Comparison of ENCODE assay signal across 21 cellular contexts in genomic region chr2:197835293-197835692, GRCh38. TPM values are rescaled to one million over a fixed set of nuclear protein-coding genes. Genes with fewer than 3 reads are reported as not detected.
"Had no signal": no experiment of that assay in that cellular context is flagged by ENCODE, and none has a peak within 500 bp of the region (broad histone marks: within the 10 kb centered on the region; RNA-seq: fewer than 3 reads in every experiment).

No MANE protein-coding gene starts in this region.

- DNase-seq: Kasumi-1, KG1, MM.1S, NCI-H1092 treated with DMSO at 0.1 percent for 48 hours, NCI-H1436, NCI-H187, NCI-H2029, NCI-H2081 treated with DMSO at 0.1 percent for 48 hours, NCI-H2171, NCI-H226, NCI-H446, NCI-H510A, NCI-H524 treated with DMSO at 0.1 percent for 48 hours, NCI-H69, NCI-H774, RPMI8226, SHP77 treated with DMSO at 0.1 percent for 48 hours, SJCRH30 had no signal

- H3K36me3 ChIP-seq: SJCRH30 had no signal

- H3K4me1 ChIP-seq: SJCRH30 had no signal

- H3K27me3 ChIP-seq: SJCRH30 had no signal

- H3K27ac ChIP-seq: HL-60, SJCRH30 had no signal

- H3K9me3 ChIP-seq: SJCRH30 had no signal

- H3K4me3 ChIP-seq: SJCRH30 had no signal

RNA-seq across cellular contexts. Expression of gene PLCL1, which starts 30.9 kb away (rescaled TPM):
- total RNA-seq: SJCRH30 had no signal

RNA-seq across cellular contexts. Expression of gene BOLL, which starts 50.2 kb away (rescaled TPM):
- total RNA-seq: HT-29, M059J had no signal
